ENCODE assay signal across 8 cellular contexts in the genomic region with DNA sequence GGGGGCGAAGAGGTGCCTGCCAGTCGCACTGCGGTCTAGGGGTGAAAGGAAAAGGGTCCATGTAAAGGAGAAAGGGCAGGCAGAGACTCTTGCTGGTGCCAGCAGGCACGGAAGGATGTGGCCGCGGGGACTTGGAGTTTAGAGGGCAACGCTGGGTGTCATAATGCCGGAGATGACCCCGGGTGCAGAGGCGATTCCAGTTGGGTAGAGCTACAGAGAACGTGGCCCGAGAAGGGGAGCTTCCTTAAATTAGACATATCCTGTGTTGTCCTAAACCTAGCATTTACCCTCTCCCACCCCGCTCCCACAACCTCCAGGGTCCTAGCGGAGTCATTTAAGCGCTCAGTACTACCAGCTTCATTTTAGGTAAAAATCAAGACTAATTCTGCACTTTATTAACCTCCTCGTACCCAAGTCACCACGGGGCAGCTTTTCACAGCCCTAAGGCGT.
A peak's percentile ranks its signal among the peaks of the same experiment; 100 is the strongest.
DNase-seq lines count a peak whose midpoint lies in the region; ATAC-seq and TF ChIP-seq lines count a peak whose summit lies in the region.

No MANE protein-coding gene starts in this region.

- H3K36me3 ChIP-seq in HUES6 (ENCODE audit: control insufficient read depth, insufficient read depth, low read length): no peaks in the 10 kb centered on the region

- ATAC-seq in naive thymus-derived CD8-positive, alpha-beta T cell: no peak
- ATAC-seq in HG02642 (IDR thresholded peaks at IDR 0.05; ENCODE audit: poor library complexity, unreplicated experiment) (no peak), HG02885 (IDR thresholded peaks at IDR 0.05; ENCODE audit: poor library complexity, unreplicated experiment) (no peak), HG03457 (IDR thresholded peaks at IDR 0.05; ENCODE audit: unreplicated experiment) (no peak)

- DNase-seq in CD1c-positive myeloid dendritic cell (ENCODE audit: extremely low spot score) (peak; percentile 38), astrocyte of the cerebellum (ENCODE audit: low read depth) (no peak), mesenteric fat pad (ENCODE audit: low spot score) (no peak)
- DNase-seq in naive thymus-derived CD8-positive, alpha-beta T cell: peak in 1 of 10 donors; percentile 16

- H3K4me1 Mint-ChIP-seq in naive thymus-derived CD8-positive, alpha-beta T cell: peaks cover 27 to 47% (median 44%) of the 10 kb centered on the region in 4 donors

- H3K4me3 Mint-ChIP-seq in naive thymus-derived CD8-positive, alpha-beta T cell: peak overlapping the region; percentile 72 to 92 (median 84)

- peaks cover 82% of the 10 kb centered on the region for H3K27me3 ChIP-seq in HUES6 (ENCODE audit: control insufficient read depth, insufficient read depth, low read length)

- H3K4me1 ChIP-seq in HUES6 (ENCODE audit: control insufficient read depth, insufficient read depth, low read length): peaks cover 12% of the 10 kb centered on the region

- TF ChIP-seq CTCF in astrocyte of the cerebellum (IDR thresholded peaks at IDR 0.05; ENCODE audit: low read depth, low read length, missing control alignments): no peak

- H3K4me3 ChIP-seq in HUES6 (ENCODE audit: low read depth, low read length): peak overlapping the region; percentile 78
- peak overlapping the region; percentile 31 for H3K4me3 ChIP-seq in astrocyte of the cerebellum (ENCODE audit: low read depth, low read length)

- H3K27ac ChIP-seq in HUES6 (ENCODE audit: low read depth, low read length): no peak overlapping the region

- no peak overlapping the region for H3K9ac ChIP-seq in HUES6 (ENCODE audit: low read length)

- in situ Hi-C loops in astrocyte of the cerebellum (cut with HindIII; ENCODE audit: low sequenced_read_pairs): no loop called here

- peaks cover 0 to 31% (median 13%) of the 10 kb centered on the region in 9 donors for H3K9me3 Mint-ChIP-seq in naive thymus-derived CD8-positive, alpha-beta T cell

- H3K27me3 Mint-ChIP-seq in naive thymus-derived CD8-positive, alpha-beta T cell: peaks cover 55 to 94% (median 77%) of the 10 kb centered on the region in 5 donors

- POLR2A ChIA-PET in naive thymus-derived CD8-positive, alpha-beta T cell (lab: Charles Lee): no interaction called here

- 0 out of 2 replicates have a peak, but pooled peaks cover 2% of the 10 kb centered on the region for H3K9me3 ChIP-seq in HUES6 (ENCODE audit: control insufficient read depth, insufficient read depth, low read depth, low read length)

- peak overlapping the region in 3 of 10 donors; percentile 9 to 78 (median 53) for H3K27ac Mint-ChIP-seq in naive thymus-derived CD8-positive, alpha-beta T cell

- peaks cover 0 to 21% (median 15%) of the 10 kb centered on the region in 3 donors for H3K36me3 Mint-ChIP-seq in naive thymus-derived CD8-positive, alpha-beta T cell
